In genomic region chr16:87661561-87661960, GRCh38 we compare ENCODE assay signal across 8 cellular contexts. TPM values are rescaled to one million over a fixed set of nuclear protein-coding genes. Genes with fewer than 3 reads are reported as not detected.
DNase-seq lines count a peak whose midpoint lies in the region; ATAC-seq and TF ChIP-seq lines count a peak whose summit lies in the region.

No MANE protein-coding gene starts in this region.

- H3K27me3 Mint-ChIP-seq in nephron progenitor cell (ENCODE audit: low read depth, poor library complexity), result peaks cover 22% of the 10 kb centered on the region

- no peaks in the 10 kb centered on the region for H3K79me2 ChIP-seq in OCI-LY7 (ENCODE audit: insufficient read depth, low read depth, low read length)
- H3K79me2 ChIP-seq in mammary epithelial cell (ENCODE audit: insufficient read depth, low read length), result no peaks in the 10 kb centered on the region

- H3K9me3 ChIP-seq in OCI-LY7 (ENCODE audit: low read length) (no peaks in the 10 kb centered on the region), mammary epithelial cell (replicated peaks; ENCODE audit: insufficient read depth, low read length) (no peaks in the 10 kb centered on the region)

- in situ Hi-C loops in mammary epithelial cell (cut with MboI; ENCODE audit: low sequenced_read_pairs in 2 of 2), result no loop called here

- no peaks in the 10 kb centered on the region for H4K20me1 ChIP-seq in OCI-LY7 (ENCODE audit: insufficient read depth, low read length)
- H4K20me1 ChIP-seq in mammary epithelial cell (ENCODE audit: insufficient read depth, low read length), result no peaks in the 10 kb centered on the region

- no peaks in the 10 kb centered on the region for H3K36me3 ChIP-seq in OCI-LY7 (ENCODE audit: insufficient read depth, low read length)
- H3K36me3 ChIP-seq in mammary epithelial cell (ENCODE audit: insufficient read depth, low read length), result no peaks in the 10 kb centered on the region

- no peak for ATAC-seq in HG03175 (IDR thresholded peaks at IDR 0.05; ENCODE audit: unreplicated experiment)

- CTCF ChIA-PET in OCI-LY7 (lab: Charles Lee; ENCODE audit: unreplicated experiment) (no interaction called here), mammary epithelial cell (lab: Charles Lee; ENCODE audit: low non-redundant PET) (no interaction called here)

- no peak overlapping the region for H3K4me3 Mint-ChIP-seq in nephron progenitor cell

- no peaks in the 10 kb centered on the region for H3K27me3 ChIP-seq in mammary epithelial cell (ENCODE audit: insufficient read depth, low read length)

- dilution Hi-C loops in mammary epithelial cell (cut with HindIII; ENCODE audit: low sequenced_read_pairs), result no loop called here

- no peaks in the 10 kb centered on the region for H3K9me2 ChIP-seq in OCI-LY7 (ENCODE audit: insufficient read depth, low read length)

- no peak overlapping the region for H3K27ac ChIP-seq in OCI-LY7 (ENCODE audit: low read depth, low read length, poor library complexity, severe bottlenecking)
- no peak overlapping the region for H3K27ac ChIP-seq in mammary epithelial cell (ENCODE audit: insufficient read depth, low read depth, low read length)

- H3K4me2 ChIP-seq in OCI-LY7 (ENCODE audit: low read length) (no peak overlapping the region), mammary epithelial cell (ENCODE audit: insufficient read depth, low read depth, low read length) (no peak overlapping the region)

- no peak overlapping the region for H2AFZ ChIP-seq in OCI-LY7 (ENCODE audit: low read length)
- no peak overlapping the region for H2AFZ ChIP-seq in mammary epithelial cell (ENCODE audit: low read depth, low read length)

- intact Hi-C loops in OCI-LY7 (cut with micrococcal nuclease; ENCODE audit: unreplicated experiment) (no loop called here), mammary epithelial cell (cut with micrococcal nuclease) (no loop called here)

- DNase-seq in OCI-LY7 (ENCODE audit: low spot score) (peak; percentile 55), mammary epithelial cell (peak; percentile 30), nephron progenitor cell (peak; percentile 89), SHP77 (lab: John Stamatoyannopoulos, UW) (no peak), H4 (ENCODE audit: low spot score) (no peak), NCI-H1694 (lab: John Stamatoyannopoulos, UW) (no peak)

- H3K36me3 Mint-ChIP-seq in nephron progenitor cell (ENCODE audit: low read depth), result no peaks in the 10 kb centered on the region

- POLR2A ChIA-PET in OCI-LY7 (lab: Charles Lee), result no interaction called here

- H3K4me1 ChIP-seq in OCI-LY7 (ENCODE audit: insufficient read depth, low read length, poor library complexity, severe bottlenecking) (no peaks in the 10 kb centered on the region), mammary epithelial cell (ENCODE audit: insufficient read depth, low read length) (no peaks in the 10 kb centered on the region)

- no peak overlapping the region for H3K4me3 ChIP-seq in OCI-LY7 (ENCODE audit: low read depth, low read length, poor library complexity, severe bottlenecking)
- H3K4me3 ChIP-seq in mammary epithelial cell (replicated peaks in 1 of 3; ENCODE audit: insufficient read depth in 1 of 3, low read depth in 2 of 3, low read length in 3 of 3), result no peak overlapping the region

- H3K9ac ChIP-seq in mammary epithelial cell (ENCODE audit: insufficient read depth, low read length), result no peak overlapping the region

- H3K27ac Mint-ChIP-seq in nephron progenitor cell, result no peak overlapping the region

- TF ChIP-seq CTCF in GM12873 (IDR thresholded peaks at IDR 0.05; ENCODE audit: insufficient read depth, low read depth, low read length, missing control alignments), result peak; percentile 20
- peak; percentile 40; the same call in 1 of the 2 replicates for TF ChIP-seq CTCF in OCI-LY7 (conservative IDR thresholded peaks at IDR 0.05; ENCODE audit: low read length)
- TF ChIP-seq CTCF in mammary epithelial cell (conservative IDR thresholded peaks at IDR 0.05 in 1 of 2, IDR thresholded peaks at IDR 0.05 in 1 of 2; ENCODE audit: extremely low read depth in 1 of 2, insufficient read depth in 1 of 2, low read depth in 1 of 2, low read length in 2 of 2), result no peak
- peak; percentile 10 for TF ChIP-seq CTCF in nephron progenitor cell (IDR thresholded peaks at IDR 0.05)

- WGBS in mammary epithelial cell (ENCODE audit: low coverage, missing lambda C conversion rate), result 25% methylated on average over 13 of the region's 16 CpGs

- H3K9me3 Mint-ChIP-seq in nephron progenitor cell, result peaks cover 4% of the 10 kb centered on the region

- H3K4me1 Mint-ChIP-seq in nephron progenitor cell, result peaks cover 8% of the 10 kb centered on the region

- BruUV-seq in OCI-LY7 (replicated peaks; lab: Mats Ljungman, UMichigan) (no TSS peak), mammary epithelial cell (replicated peaks; lab: Mats Ljungman, UMichigan) (no TSS peak)

RNA-seq across cellular contexts. Expression of gene JPH3, which starts 59.3 kb away (rescaled TPM):
- total RNA-seq in OCI-LY7 (2014; rRNA removed; shearing (Covaris generic)), result not detected in 2 replicates
- not detected in 2 replicates for total RNA-seq in OCI-LY7 (2022)
- not detected for total RNA-seq in mammary epithelial cell
- not detected for polyA plus RNA-seq in mammary epithelial cell
- not detected for polyA minus RNA-seq in mammary epithelial cell
- total RNA-seq in H4 (2014; rRNA removed; shearing (Covaris generic)), result 3.3 and 4.2 TPM in 2 replicates

Comparison
In these comparisons a context has a peak if more than half of its experiments do, and no peak if none do; other contexts are left out.
1. CTCF ChIP-seq: peak in GM12873 (single experiment), OCI-LY7 (single experiment) and nephron progenitor cell (single experiment); none in mammary epithelial cell (0 of 2).
2. DNase-seq: peak in OCI-LY7 (single experiment), mammary epithelial cell (single experiment) and nephron progenitor cell (single experiment); none in SHP77 (0 of 2), H4 (single experiment) and NCI-H1694 (single experiment).